In genomic region chr4:18676136-18676922, GRCh38 we compare ENCODE assay signal across 24 cellular contexts.
"Had no signal": no experiment of that assay in that cellular context is flagged by ENCODE, and none has a peak within 500 bp of the region (broad histone marks: within the 10 kb centered on the region; RNA-seq: fewer than 3 reads in every experiment).

No MANE protein-coding gene starts in this region.

- ATAC-seq: activated CD4-positive, CD25-positive, alpha-beta regulatory T cell treated with anti-CD3 and anti-CD28 coated beads, Interleukin-2, amount 50 U/mL, for 24 hours; stimulated activated effector memory CD8-positive, alpha-beta T cell treated with anti-CD3 and anti-CD28 coated beads, Interleukin-12 subunit alpha, Interleukin-12 subunit beta, amount 100 ng/mL, for 72 hours; upper lobe of right lung had no signal

- DNase-seq: activated CD4-positive, alpha-beta T cell treated with anti-CD3 and anti-CD28 coated beads for 48 hours; activated CD4-positive, alpha-beta T cell treated with anti-CD3 and anti-CD28 coated beads, Interleukin-2, amount 50 U/mL, for 48 hours; activated CD8-positive, alpha-beta memory T cell treated with anti-CD3 and anti-CD28 coated beads for 24 hours; activated gamma-delta T cell; activated naive CD4-positive, alpha-beta T cell treated with anti-CD3 and anti-CD28 coated beads, Interleukin-2, amount 10 ng/mL, durations not matched to agents 7 days and 5 days; activated naive CD8-positive, alpha-beta T cell treated with anti-CD3 and anti-CD28 coated beads, Interleukin-2, amount 10 ng/mL, durations not matched to agents 7 days and 5 days; activated T-cell treated with anti-CD3 and anti-CD28 coated beads, Interleukin-2, amount 50 U/mL, for 24 hours; amygdala; dermis blood vessel endothelial cell; effector CD4-positive, alpha-beta T cell; glutamatergic neuron; left ventricle myocardium inferior; naive B cell; sigmoid colon; small intestine; stimulated activated CD4-positive, alpha-beta T cell treated with anti-CD3 and anti-CD28 coated beads, Interleukin-4, amount 100 ng/mL, for 24 hours; substantia nigra; tibial artery; upper lobe of right lung had no signal

- H3K36me3 Mint-ChIP-seq: activated naive CD4-positive, alpha-beta T cell treated with anti-CD3 and anti-CD28 coated beads, Interleukin-2, amount 10 ng/mL, durations not matched to agents 7 days and 5 days; activated naive CD8-positive, alpha-beta T cell treated with anti-CD3 and anti-CD28 coated beads, Interleukin-2, amount 10 ng/mL, durations not matched to agents 7 days and 5 days; naive B cell; stimulated activated effector memory CD8-positive, alpha-beta T cell treated with anti-CD3 and anti-CD28 coated beads, Interleukin-12 subunit alpha, Interleukin-12 subunit beta, amount 100 ng/mL, for 72 hours had no signal

- H3K27ac Mint-ChIP-seq: activated naive CD4-positive, alpha-beta T cell treated with anti-CD3 and anti-CD28 coated beads, Interleukin-2, amount 10 ng/mL, durations not matched to agents 7 days and 5 days; activated naive CD8-positive, alpha-beta T cell treated with anti-CD3 and anti-CD28 coated beads, Interleukin-2, amount 10 ng/mL, durations not matched to agents 7 days and 5 days; activated T-cell treated with anti-CD3 and anti-CD28 coated beads, Interleukin-2, amount 50 U/mL, for 24 hours; progenitor cell of endocrine pancreas; stimulated activated effector memory CD8-positive, alpha-beta T cell treated with anti-CD3 and anti-CD28 coated beads, Interleukin-12 subunit alpha, Interleukin-12 subunit beta, amount 100 ng/mL, for 72 hours; stimulated activated naive CD8-positive, alpha-beta T cell treated with anti-CD3 and anti-CD28 coated beads, Interleukin-15, Interleukin-2, amounts not matched to agents 100 ng/mL and 50 ng/mL, for 24 hours had no signal

- H3K4me1 Mint-ChIP-seq: activated naive CD4-positive, alpha-beta T cell treated with anti-CD3 and anti-CD28 coated beads, Interleukin-2, amount 10 ng/mL, durations not matched to agents 7 days and 5 days; activated naive CD8-positive, alpha-beta T cell treated with anti-CD3 and anti-CD28 coated beads, Interleukin-2, amount 10 ng/mL, durations not matched to agents 7 days and 5 days; central memory CD8-positive, alpha-beta T cell; naive B cell; stimulated activated effector memory CD8-positive, alpha-beta T cell treated with anti-CD3 and anti-CD28 coated beads, Interleukin-12 subunit alpha, Interleukin-12 subunit beta, amount 100 ng/mL, for 72 hours had no signal

- H3K27me3 Mint-ChIP-seq: activated naive CD4-positive, alpha-beta T cell treated with anti-CD3 and anti-CD28 coated beads, Interleukin-2, amount 10 ng/mL, durations not matched to agents 7 days and 5 days; activated naive CD8-positive, alpha-beta T cell treated with anti-CD3 and anti-CD28 coated beads, Interleukin-2, amount 10 ng/mL, durations not matched to agents 7 days and 5 days; activated T-cell treated with anti-CD3 and anti-CD28 coated beads, Interleukin-2, amount 50 U/mL, for 24 hours; central memory CD8-positive, alpha-beta T cell; naive B cell; progenitor cell of endocrine pancreas; stimulated activated naive CD8-positive, alpha-beta T cell treated with anti-CD3 and anti-CD28 coated beads, Interleukin-15, Interleukin-2, amounts not matched to agents 100 ng/mL and 50 ng/mL, for 24 hours had no signal

- H3K4me3 Mint-ChIP-seq: activated naive CD4-positive, alpha-beta T cell treated with anti-CD3 and anti-CD28 coated beads, Interleukin-2, amount 10 ng/mL, durations not matched to agents 7 days and 5 days; activated naive CD8-positive, alpha-beta T cell treated with anti-CD3 and anti-CD28 coated beads, Interleukin-2, amount 10 ng/mL, durations not matched to agents 7 days and 5 days; activated T-cell treated with anti-CD3 and anti-CD28 coated beads, Interleukin-2, amount 50 U/mL, for 24 hours; central memory CD8-positive, alpha-beta T cell; naive B cell; stimulated activated effector memory CD8-positive, alpha-beta T cell treated with anti-CD3 and anti-CD28 coated beads, Interleukin-12 subunit alpha, Interleukin-12 subunit beta, amount 100 ng/mL, for 72 hours; stimulated activated naive CD8-positive, alpha-beta T cell treated with anti-CD3 and anti-CD28 coated beads, Interleukin-15, Interleukin-2, amounts not matched to agents 100 ng/mL and 50 ng/mL, for 24 hours had no signal

- H3K9me3 Mint-ChIP-seq: activated naive CD4-positive, alpha-beta T cell treated with anti-CD3 and anti-CD28 coated beads, Interleukin-2, amount 10 ng/mL, durations not matched to agents 7 days and 5 days; activated naive CD8-positive, alpha-beta T cell treated with anti-CD3 and anti-CD28 coated beads, Interleukin-2, amount 10 ng/mL, durations not matched to agents 7 days and 5 days; activated T-cell treated with anti-CD3 and anti-CD28 coated beads, Interleukin-2, amount 50 U/mL, for 24 hours; central memory CD8-positive, alpha-beta T cell; naive B cell; stimulated activated naive CD8-positive, alpha-beta T cell treated with anti-CD3 and anti-CD28 coated beads, Interleukin-15, Interleukin-2, amounts not matched to agents 100 ng/mL and 50 ng/mL, for 24 hours had no signal
